24 cellular contexts compared by ENCODE assay signal in the genomic region with DNA sequence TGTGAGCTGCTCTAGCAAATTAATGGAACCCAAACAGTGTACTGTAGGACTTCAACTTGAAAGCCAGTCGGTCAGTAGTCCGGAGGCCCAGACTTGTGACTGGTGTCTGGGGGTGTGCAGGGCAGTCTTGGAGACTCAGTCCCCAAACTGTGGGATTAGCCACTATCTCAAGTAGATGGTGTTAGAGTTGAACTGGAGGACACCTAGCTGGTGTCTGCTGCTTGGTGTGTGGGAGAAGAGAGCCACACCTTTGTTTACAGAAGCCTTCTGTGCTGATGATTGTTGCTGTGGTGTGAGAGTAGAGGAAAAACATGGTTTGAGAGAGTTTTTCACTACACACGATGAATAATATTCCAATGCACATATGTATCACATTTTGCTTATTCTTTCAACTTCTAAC. TPM values are rescaled to one million over a fixed set of nuclear protein-coding genes. Genes with fewer than 3 reads are reported as not detected.
DNase-seq lines count a peak whose midpoint lies in the region; ATAC-seq, FAIRE-seq and TF ChIP-seq lines count a peak whose summit lies in the region.
"Had no signal": no experiment of that assay in that cellular context is flagged by ENCODE, and none has a peak within 500 bp of the region (broad histone marks: within the 10 kb centered on the region; RNA-seq: fewer than 3 reads in every experiment).

No MANE protein-coding gene starts in this region.

- no peak for TF ChIP-seq POLR2A in GM12891 (IDR thresholded peaks at IDR 0.05; ENCODE audit: low read depth, low read length)

- no peaks in the 10 kb centered on the region for H3K27me3 Mint-ChIP-seq in activated T-cell treated with anti-CD3 and anti-CD28 coated beads, Interleukin-2, amount 50 U/mL, for 72 hours (ENCODE audit: low read depth)
- H3K27me3 Mint-ChIP-seq: dendritic cell treated with granulocyte-macrophage colony-stimulating factor and Interleukin-4, amounts not matched to agents 40 ng/mL and 50 ng/mL, for 4 days had no signal

- no peak for FAIRE-seq in GM12891 (lab: Jason Lieb, UNC)
- FAIRE-seq: H1 had no signal

- no peak for DNase-seq in activated T-cell treated with anti-CD3 and anti-CD28 coated beads, Interleukin-2, amount 50 U/mL, for 72 hours
- DNase-seq in activated T-cell treated with anti-CD3 and anti-CD28 coated beads, Interleukin-2, amount 50 U/mL, for 48 hours = no peak
- DNase-seq in NCI-H748 (lab: John Stamatoyannopoulos, UW; ENCODE audit: unreplicated experiment) (peak; percentile 31), epithelial cell of esophagus (ENCODE audit: low read depth) (peak; percentile 43), GM12891 (ENCODE audit: insufficient read length, low spot score) (no peak), NAMALWA (ENCODE audit: low spot score) (no peak)
- DNase-seq in stimulated activated effector memory CD8-positive, alpha-beta T cell treated with anti-CD3 and anti-CD28 coated beads, Interleukin-12 subunit alpha, Interleukin-12 subunit beta, amount 100 ng/mL, for 72 hours (ENCODE audit: low spot score in 2 of 2) = no peak
- DNase-seq: activated CD4-positive, alpha-beta T cell treated with anti-CD3 and anti-CD28 coated beads for 4 hours; activated effector memory CD4-positive, alpha-beta T cell treated with anti-CD3 and anti-CD28 coated beads, Interleukin-2, amount 50 U/mL, for 16 hours; adrenal gland; brain microvascular endothelial cell; heart left ventricle; left ventricle myocardium inferior; NCI-H1694; OCI-M1; posterior cingulate gyrus; SHP77; sigmoid colon; substantia nigra had no signal

- H3K9me3 Mint-ChIP-seq in activated T-cell treated with anti-CD3 and anti-CD28 coated beads, Interleukin-2, amount 50 U/mL, for 72 hours = no peaks in the 10 kb centered on the region
- no peaks in the 10 kb centered on the region for H3K9me3 Mint-ChIP-seq in stimulated activated effector memory CD8-positive, alpha-beta T cell treated with anti-CD3 and anti-CD28 coated beads, Interleukin-12 subunit alpha, Interleukin-12 subunit beta, amount 100 ng/mL, for 72 hours
- H3K9me3 Mint-ChIP-seq: dendritic cell treated with granulocyte-macrophage colony-stimulating factor and Interleukin-4, amounts not matched to agents 40 ng/mL and 50 ng/mL, for 4 days; neural crest cell had no signal

- TF ChIP-seq CTCF in epithelial cell of esophagus (IDR thresholded peaks at IDR 0.05; ENCODE audit: insufficient read depth, low read depth, low read length, missing control alignments) = no peak

- no peak overlapping the region for H3K4me3 Mint-ChIP-seq in activated T-cell treated with anti-CD3 and anti-CD28 coated beads, Interleukin-2, amount 50 U/mL, for 72 hours
- no peak overlapping the region for H3K4me3 Mint-ChIP-seq in stimulated activated effector memory CD8-positive, alpha-beta T cell treated with anti-CD3 and anti-CD28 coated beads, Interleukin-12 subunit alpha, Interleukin-12 subunit beta, amount 100 ng/mL, for 72 hours
- H3K4me3 Mint-ChIP-seq: dendritic cell treated with granulocyte-macrophage colony-stimulating factor and Interleukin-4, amounts not matched to agents 40 ng/mL and 50 ng/mL, for 4 days; neural crest cell had no signal

- H3K4me3 ChIP-seq in epithelial cell of esophagus (ENCODE audit: low read length) = no peak overlapping the region
- H3K4me3 ChIP-seq: adrenal gland, BLaER1, heart left ventricle, left ventricle myocardium inferior, sigmoid colon had no signal

- peak overlapping the region; percentile 17 for H3K27ac Mint-ChIP-seq in activated T-cell treated with anti-CD3 and anti-CD28 coated beads, Interleukin-2, amount 50 U/mL, for 72 hours
- peak overlapping the region; percentile 36 for H3K27ac Mint-ChIP-seq in stimulated activated effector memory CD8-positive, alpha-beta T cell treated with anti-CD3 and anti-CD28 coated beads, Interleukin-12 subunit alpha, Interleukin-12 subunit beta, amount 100 ng/mL, for 72 hours
- H3K27ac Mint-ChIP-seq: dendritic cell treated with granulocyte-macrophage colony-stimulating factor and Interleukin-4, amounts not matched to agents 40 ng/mL and 50 ng/mL, for 4 days had no signal

- ATAC-seq in activated T-cell treated with anti-CD3 and anti-CD28 coated beads, Interleukin-2, amount 50 U/mL, for 72 hours (replicated peaks in 1 of 2) = no peak
- no peak for ATAC-seq in stimulated activated effector memory CD8-positive, alpha-beta T cell treated with anti-CD3 and anti-CD28 coated beads, Interleukin-12 subunit alpha, Interleukin-12 subunit beta, amount 100 ng/mL, for 72 hours
- ATAC-seq in HG02870 (IDR thresholded peaks at IDR 0.05; ENCODE audit: unreplicated experiment) = no peak
- ATAC-seq: heart left ventricle had no signal

- peaks cover 0 to 11% of the 10 kb centered on the region in 2 donors for H3K36me3 Mint-ChIP-seq in activated T-cell treated with anti-CD3 and anti-CD28 coated beads, Interleukin-2, amount 50 U/mL, for 72 hours (ENCODE audit: insufficient read depth in 2 of 2)
- H3K36me3 Mint-ChIP-seq in stimulated activated effector memory CD8-positive, alpha-beta T cell treated with anti-CD3 and anti-CD28 coated beads, Interleukin-12 subunit alpha, Interleukin-12 subunit beta, amount 100 ng/mL, for 72 hours = peaks cover 86% of the 10 kb centered on the region

- H3K4me1 Mint-ChIP-seq in activated T-cell treated with anti-CD3 and anti-CD28 coated beads, Interleukin-2, amount 50 U/mL, for 72 hours (ENCODE audit: low read depth) = no peaks in the 10 kb centered on the region
- H3K4me1 Mint-ChIP-seq in stimulated activated effector memory CD8-positive, alpha-beta T cell treated with anti-CD3 and anti-CD28 coated beads, Interleukin-12 subunit alpha, Interleukin-12 subunit beta, amount 100 ng/mL, for 72 hours = peaks cover 6% of the 10 kb centered on the region

TF ChIP-seq in GM12891, 5 proteins besides CTCF, POLR2A, EP300 and RAD21:
- TF ChIP-seq POU2F2 (IDR thresholded peaks at IDR 0.05; ENCODE audit: low read depth, low read length) (no peak), TAF1 (IDR thresholded peaks at IDR 0.05; ENCODE audit: low read depth, low read length) (no peak), POLR2AphosphoS5 (IDR thresholded peaks at IDR 0.05; ENCODE audit: low read depth, low read length) (no peak), PAX5 (IDR thresholded peaks at IDR 0.05; ENCODE audit: insufficient read depth, low read length, severe bottlenecking) (no peak), SPI1 (IDR thresholded peaks at IDR 0.05; ENCODE audit: low read depth, low read length) (no peak)

RNA-seq across cellular contexts. Expression of a gene that starts 47.4 kb away (rescaled TPM):
- total RNA-seq in activated T-cell treated with anti-CD3 and anti-CD28 coated beads, Interleukin-2, amount 50 U/mL, for 72 hours = 10 to 100 TPM; 33.7 to 37.9 TPM
- 15.2 TPM for polyA plus RNA-seq in GM12891 (2012; ENCODE audit: low read depth, missing spikeins)

Comparison
In these comparisons a context has a peak if more than half of its experiments do, and no peak if none do; other contexts are left out.
1. DNase-seq: peak in NCI-H748 (single experiment) and epithelial cell of esophagus (single experiment); none in activated T-cell treated with anti-CD3 and anti-CD28 coated beads, Interleukin-2, amount 50 U/mL, for 72 hours (0 of 2), activated T-cell treated with anti-CD3 and anti-CD28 coated beads, Interleukin-2, amount 50 U/mL, for 48 hours (0 of 2), stimulated activated effector memory CD8-positive, alpha-beta T cell treated with anti-CD3 and anti-CD28 coated beads, Interleukin-12 subunit alpha, Interleukin-12 subunit beta, amount 100 ng/mL, for 72 hours (0 of 2), GM12891 (single experiment) and NAMALWA (single experiment).